Comparison of ENCODE assay signal across 26 cellular contexts in the genomic region with DNA sequence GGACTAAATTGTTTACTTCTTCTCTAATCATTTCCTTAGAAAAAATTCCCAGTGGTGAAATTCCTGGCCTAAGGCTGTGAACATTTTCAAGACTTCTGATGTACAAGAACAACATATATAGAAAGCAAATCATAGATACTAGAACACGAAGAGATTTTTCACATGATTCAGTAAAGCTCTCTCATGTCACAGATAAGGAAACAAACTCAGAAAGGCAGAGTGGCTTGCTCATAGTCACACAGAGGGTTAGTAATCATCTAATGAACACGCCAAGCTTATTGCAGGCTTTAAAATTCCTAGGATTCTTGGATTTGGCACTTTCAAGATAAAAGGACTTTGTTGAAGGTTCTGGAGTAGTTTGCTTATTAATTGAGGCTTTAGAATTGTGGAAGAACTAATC. TPM values are rescaled to one million over a fixed set of nuclear protein-coding genes. Genes with fewer than 3 reads are reported as not detected.
DNase-seq lines count a peak whose midpoint lies in the region; ATAC-seq and TF ChIP-seq lines count a peak whose summit lies in the region.
"Had no signal": no experiment of that assay in that cellular context is flagged by ENCODE, and none has a peak within 500 bp of the region (broad histone marks: within the 10 kb centered on the region; RNA-seq: fewer than 3 reads in every experiment).

No MANE protein-coding gene starts in this region.

- ATAC-seq in left ventricle myocardium superior (no peak), GM21825 (IDR thresholded peaks at IDR 0.05; ENCODE audit: unreplicated experiment) (no peak)
- ATAC-seq: lower lobe of right lung; naive thymus-derived CD8-positive, alpha-beta T cell had no signal

- peak overlapping the region; percentile 30 to 54 for H3K27ac ChIP-seq in ascending aorta
- H3K27ac ChIP-seq: 22Rv1, C4-2B, dorsolateral prefrontal cortex, lower lobe of right lung, suprapubic skin, WERI-Rb-1 had no signal

- no peak overlapping the region for H3K4me3 ChIP-seq in ascending aorta
- H3K4me3 ChIP-seq: dorsolateral prefrontal cortex, lower lobe of right lung, suprapubic skin had no signal

- peak; percentile 61 for DNase-seq in EH (ENCODE audit: low read depth)
- no peak for DNase-seq in ascending aorta (ENCODE audit: low spot score in 2 of 2)
- peak; percentile 25 for DNase-seq in fibroblast of gingiva (ENCODE audit: low read depth)
- peak; percentile 14 for DNase-seq in non-pigmented ciliary epithelial cell (ENCODE audit: low read depth)
- no peak for DNase-seq in left ventricle myocardium superior
- no peak for DNase-seq in NCI-H146 treated with DMSO at 0.1 percent for 48 hours (lab: John Stamatoyannopoulos, UW; ENCODE audit: unreplicated experiment)
- no peak for DNase-seq in islet precursor cell
- DNase-seq: activated CD4-positive, alpha-beta T cell treated with anti-CD3 and anti-CD28 coated beads for 4 hours; activated naive CD4-positive, alpha-beta T cell treated with anti-CD3 and anti-CD28 coated beads, Interleukin-2, amount 50 U/mL, for 16 hours; activated T-cell treated with anti-CD3 and anti-CD28 coated beads for 4 hours; aorta; dorsolateral prefrontal cortex; GF-D8; lower lobe of right lung; MV-4-11; naive thymus-derived CD8-positive, alpha-beta T cell; NCI-H1436; NCI-H510A; occipital lobe; SIG-M5; stimulated activated naive CD4-positive, alpha-beta T cell treated with Interleukin-2 at 50 U/mL for 16 hours; WERI-Rb-1 had no signal

- no peak for TF ChIP-seq CTCF in ascending aorta (IDR thresholded peaks at IDR 0.05)

- peaks cover 25 to 55% of the 10 kb centered on the region in 2 donors for H3K36me3 ChIP-seq in ascending aorta

- intact Hi-C loops in ascending aorta (cut with DNase I): no loop called here
- intact Hi-C loops in left ventricle myocardium superior (cut with micrococcal nuclease): no loop called here

- no peaks in the 10 kb centered on the region for H3K27me3 ChIP-seq in ascending aorta
- H3K27me3 ChIP-seq: dorsolateral prefrontal cortex, suprapubic skin had no signal

- H3K9me3 ChIP-seq in ascending aorta: no peaks in the 10 kb centered on the region
- H3K9me3 ChIP-seq: lower lobe of right lung, suprapubic skin had no signal

- H3K4me1 ChIP-seq in ascending aorta: peaks cover 0 to 4% of the 10 kb centered on the region in 2 donors
- H3K4me1 ChIP-seq: lower lobe of right lung, suprapubic skin had no signal

RNA-seq across cellular contexts. Expression of a gene that starts 26.2 kb away (rescaled TPM):
- 300 TPM for total RNA-seq in ascending aorta
- 94.6 TPM for total RNA-seq in left ventricle myocardium superior

RNA-seq across cellular contexts. Expression of a gene that starts 43.0 kb away (rescaled TPM):
- 39.7 TPM for total RNA-seq in ascending aorta
- total RNA-seq in left ventricle myocardium superior: 18.9 TPM

RNA-seq across cellular contexts. Expression of a gene that starts 43.0 kb away (rescaled TPM):
- total RNA-seq in ascending aorta: 7.3 TPM
- 3.9 TPM for total RNA-seq in left ventricle myocardium superior

Comparison
In these comparisons a context has a peak if more than half of its experiments do, and no peak if none do; other contexts are left out.
1. DNase-seq: peak in EH (single experiment), fibroblast of gingiva (single experiment) and non-pigmented ciliary epithelial cell (single experiment); none in ascending aorta (0 of 2), left ventricle myocardium superior (single experiment), NCI-H146 treated with DMSO at 0.1 percent for 48 hours (single experiment) and islet precursor cell (single experiment).